Comparison of ENCODE assay signal across 8 cellular contexts in the genomic region with DNA sequence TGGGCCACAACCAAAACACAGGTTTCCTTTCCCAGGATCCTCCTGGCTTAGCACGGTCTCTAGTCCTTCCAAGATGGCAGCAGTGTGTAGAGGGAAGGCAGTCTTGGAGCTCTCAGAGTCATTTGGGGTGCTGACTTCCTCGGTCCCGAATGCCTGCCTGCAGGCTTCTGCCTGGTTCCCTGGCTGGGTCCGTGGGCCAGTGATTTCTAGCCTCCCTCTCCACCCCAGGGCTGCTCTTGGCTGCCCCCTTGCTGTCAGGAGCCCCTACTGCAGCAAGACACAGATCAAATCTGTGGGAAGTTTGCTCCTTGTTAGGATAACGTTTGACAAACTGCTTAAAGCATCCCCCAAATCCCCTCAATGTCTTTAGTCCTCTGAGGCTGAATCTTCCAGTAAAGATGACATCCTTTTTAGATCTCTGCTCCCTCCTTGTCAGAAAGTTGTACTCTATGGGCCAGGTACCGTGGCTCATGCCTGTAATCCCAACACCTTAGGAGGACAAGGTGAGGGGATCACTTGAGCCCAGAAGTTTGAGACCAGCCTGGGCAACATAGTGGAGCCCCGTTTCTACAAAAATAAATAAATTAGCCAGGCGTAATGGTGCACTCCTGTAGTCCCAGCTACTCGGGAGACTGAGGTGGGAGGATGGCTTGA.
DNase-seq lines count a peak whose midpoint lies in the region; ATAC-seq and TF ChIP-seq lines count a peak whose summit lies in the region.

No MANE protein-coding gene starts in this region.

- intact Hi-C loops in PC-3 (cut with micrococcal nuclease) (no loop called here), heart right ventricle (cut with DNase I) (loop anchor here in 4 of 10 donors (5.0 to 10.0 kb wide), 3 partner anchors 542 to 552 kb away; a partner anchor contains a TSS)

- peak; percentile 8 to 55 (median 32) for DNase-seq in stimulated activated naive CD4-positive, alpha-beta T cell (lab: John Stamatoyannopoulos, UW)
- DNase-seq in stimulated activated naive CD4-positive, alpha-beta T cell treated with Interleukin-2 at 50 U/mL for 16 hours (lab: John Stamatoyannopoulos, UW): no peak
- DNase-seq in PC-3 (peak; percentile 52), heart right ventricle (peak in 1 of 2 donors; percentile 34)
- peak in 3 of 4 experiments; percentile 5 to 37 (median 14) for DNase-seq in activated naive CD4-positive, alpha-beta T cell (lab: John Stamatoyannopoulos, UW)
- DNase-seq in stimulated activated CD4-positive, alpha-beta T cell treated with anti-CD3 and anti-CD28 coated beads, Interleukin-12 subunit alpha, Interleukin-12 subunit beta, amount 100 ng/mL, for 24 hours (ENCODE audit: low read depth in 2 of 2): peak; percentile 23 to 54

- ATAC-seq in PC-3 (no peak; the same call in 1 of the 2 replicates), heart right ventricle (peak in 7 of 8 donors; percentile 42 to 62 (median 53)), HG02610 (IDR thresholded peaks at IDR 0.05; ENCODE audit: unreplicated experiment) (no peak), GM19351 (IDR thresholded peaks at IDR 0.05; ENCODE audit: unreplicated experiment) (no peak)

- no peak overlapping the region for H3K4me2 ChIP-seq in PC-3 (ENCODE audit: low read length)

- peak; percentile 83 for TF ChIP-seq CTCF in PC-3 (conservative IDR thresholded peaks at IDR 0.05; ENCODE audit: low read depth, low read length)
- TF ChIP-seq CTCF in heart right ventricle (IDR thresholded peaks at IDR 0.05): peak; percentile 51 to 89 (median 78)

- no peak overlapping the region for H3K9ac ChIP-seq in PC-3 (ENCODE audit: low read length)

- POLR2A ChIA-PET in PC-3 (lab: Charles Lee; ENCODE audit: unreplicated experiment): no interaction called here

- BruUV-seq in PC-3 (replicated peaks; lab: Mats Ljungman, UMichigan): no TSS peak

- H4K20me1 ChIP-seq in PC-3 (ENCODE audit: low read length): no peaks in the 10 kb centered on the region

- CTCF ChIA-PET in PC-3 (lab: Charles Lee): no interaction called here

- H3K4me1 ChIP-seq in PC-3 (ENCODE audit: insufficient read depth, low read length) (no peaks in the 10 kb centered on the region), heart right ventricle (peaks cover 0 to 8% (median 0%) of the 10 kb centered on the region in 9 donors)

- H2AFZ ChIP-seq in PC-3 (ENCODE audit: low read length): peak overlapping the region; percentile 21; the same call in 1 of the 2 replicates

- no peaks in the 10 kb centered on the region for H3K9me2 ChIP-seq in PC-3 (replicated peaks; ENCODE audit: low read length)

- 32 to 35% methylated on average over 9 of the region's 9 CpGs for WGBS in heart right ventricle, 2 donors

- H3K27ac ChIP-seq in PC-3 (ENCODE audit: low read length): no peak overlapping the region
- no peak overlapping the region for H3K27ac ChIP-seq in heart right ventricle

- H3K9me3 ChIP-seq in PC-3 (ENCODE audit: low read length) (0 out of 2 replicates have a peak, but pooled peaks cover 4% of the 10 kb centered on the region), heart right ventricle (peaks cover 0 to 20% (median 5%) of the 10 kb centered on the region in 11 donors)

- H3K4me3 ChIP-seq in PC-3 (ENCODE audit: low read length) (no peak overlapping the region), heart right ventricle (no peak overlapping the region)

- H3F3A ChIP-seq in PC-3 (ENCODE audit: low read length, unreplicated experiment): no peaks in the 10 kb centered on the region

- H3K27me3 ChIP-seq in PC-3 (ENCODE audit: low read length): peaks cover 4% of the 10 kb centered on the region; the same call in 1 of the 2 replicates
- H3K27me3 ChIP-seq in heart right ventricle: peaks cover 0 to 16% (median 5%) of the 10 kb centered on the region in 7 donors

- no peaks in the 10 kb centered on the region for H3K79me2 ChIP-seq in PC-3 (ENCODE audit: low read length)

- H3K36me3 ChIP-seq in PC-3 (ENCODE audit: low read depth, low read length) (no peaks in the 10 kb centered on the region), heart right ventricle (no peaks in the 10 kb centered on the region)

Comparison
In these comparisons a context has a peak if more than half of its experiments do, and no peak if none do; other contexts are left out.
1. ATAC-seq: peak in heart right ventricle (7 of 8); none in PC-3 (single experiment), HG02610 (single experiment) and GM19351 (single experiment).